In genomic region chr1:222417264-222417663, GRCh38 we compare ENCODE assay signal across 15 cellular contexts.
A peak's percentile ranks its signal among the peaks of the same experiment; 100 is the strongest.
DNase-seq lines count a peak whose midpoint lies in the region; ATAC-seq and TF ChIP-seq lines count a peak whose summit lies in the region.
"Had no signal": no experiment of that assay in that cellular context is flagged by ENCODE, and none has a peak within 500 bp of the region (broad histone marks: within the 10 kb centered on the region; RNA-seq: fewer than 3 reads in every experiment).

No MANE protein-coding gene starts in this region.

- H3K36me3 ChIP-seq in spleen = no peaks in the 10 kb centered on the region
- H3K36me3 ChIP-seq: HAP-1 had no signal

- CTCF ChIA-PET in activated CD8-positive, alpha-beta T cell treated with anti-CD3 and anti-CD28 coated beads, Interleukin-2, amount 10 ng/mL, durations not matched to agents 7 days and 5 days (lab: Charles Lee) = interaction anchor here (1.6 to 1.7 kb wide), 2 partner anchors 30 to 38 kb away, joined by 4 to 6 read pairs; no protein-coding TSS in a partner anchor

- H3K4me1 ChIP-seq in spleen = peaks cover 0 to 13% (median 8%) of the 10 kb centered on the region in 6 donors
- H3K4me1 ChIP-seq: HAP-1 had no signal

- H3K9me3 Mint-ChIP-seq in activated naive CD8-positive, alpha-beta T cell treated with anti-CD3 and anti-CD28 coated beads, Interleukin-2, amount 10 ng/mL, durations not matched to agents 7 days and 5 days = peaks cover 12% of the 10 kb centered on the region
- peaks cover 4% of the 10 kb centered on the region for H3K9me3 Mint-ChIP-seq in activated naive CD8-positive, alpha-beta T cell treated with anti-CD3 and anti-CD28 coated beads, Interleukin-2, amount 50 U/mL, for 24 hours
- H3K9me3 Mint-ChIP-seq in activated CD8-positive, alpha-beta T cell treated with anti-CD3 and anti-CD28 coated beads, Interleukin-2, amount 10 ng/mL, durations not matched to agents 7 days and 5 days (ENCODE audit: insufficient read depth) = peaks cover 6% of the 10 kb centered on the region

- WGBS in spleen, 5 donors = 74 to 88% (median 79%) methylated on average over 4 of the region's 4 CpGs

- no peak for TF ChIP-seq CTCF in spleen (IDR thresholded peaks at IDR 0.05 in 8 of 11, conservative IDR thresholded peaks at IDR 0.05 in 3 of 11)

- TF ChIP-seq POLR2A in spleen (IDR thresholded peaks at IDR 0.05) = no peak

- peak overlapping the region in 7 of 8 donors; percentile 35 to 77 (median 48) for H3K27ac ChIP-seq in spleen

- H3K4me3 Mint-ChIP-seq in activated naive CD8-positive, alpha-beta T cell treated with anti-CD3 and anti-CD28 coated beads, Interleukin-2, amount 10 ng/mL, durations not matched to agents 7 days and 5 days = peak overlapping the region; percentile 47
- H3K4me3 Mint-ChIP-seq in activated naive CD8-positive, alpha-beta T cell treated with anti-CD3 and anti-CD28 coated beads, Interleukin-2, amount 50 U/mL, for 24 hours = no peak overlapping the region
- no peak overlapping the region for H3K4me3 Mint-ChIP-seq in activated CD8-positive, alpha-beta T cell treated with anti-CD3 and anti-CD28 coated beads, Interleukin-2, amount 10 ng/mL, durations not matched to agents 7 days and 5 days

- H3K4me3 ChIP-seq in spleen = no peak overlapping the region
- H3K4me3 ChIP-seq: HAP-1 had no signal

- DNase-seq in activated naive CD8-positive, alpha-beta T cell treated with anti-CD3 and anti-CD28 coated beads, Interleukin-2, amount 10 ng/mL, durations not matched to agents 7 days and 5 days = no peak
- no peak for DNase-seq in activated naive CD8-positive, alpha-beta T cell treated with anti-CD3 and anti-CD28 coated beads, Interleukin-2, amount 50 U/mL, for 24 hours
- no peak for DNase-seq in activated CD8-positive, alpha-beta T cell treated with anti-CD3 and anti-CD28 coated beads, Interleukin-2, amount 10 ng/mL, durations not matched to agents 7 days and 5 days
- no peak for DNase-seq in spleen
- no peak for DNase-seq in NCI-H69 (lab: John Stamatoyannopoulos, UW)
- no peak for DNase-seq in activated CD4-positive, CD25-positive, alpha-beta regulatory T cell treated with anti-CD3 and anti-CD28 coated beads, Interleukin-2, amount 50 U/mL, for 72 hours
- DNase-seq: DMS 273 treated with DMSO at 0.1 percent for 48 hours, Karpas-422, NCI-H1417, NCI-H2029, NCI-H2171 treated with DMSO at 0.1 percent for 48 hours, NCI-H510A treated with DMSO at 0.1 percent for 48 hours, RPMI8226 had no signal

- H3K27ac Mint-ChIP-seq in activated naive CD8-positive, alpha-beta T cell treated with anti-CD3 and anti-CD28 coated beads, Interleukin-2, amount 10 ng/mL, durations not matched to agents 7 days and 5 days = peak overlapping the region; percentile 42
- H3K27ac Mint-ChIP-seq in activated naive CD8-positive, alpha-beta T cell treated with anti-CD3 and anti-CD28 coated beads, Interleukin-2, amount 50 U/mL, for 24 hours = no peak overlapping the region
- peak overlapping the region; percentile 67 for H3K27ac Mint-ChIP-seq in activated CD8-positive, alpha-beta T cell treated with anti-CD3 and anti-CD28 coated beads, Interleukin-2, amount 10 ng/mL, durations not matched to agents 7 days and 5 days

- H3K9me3 ChIP-seq in spleen = no peaks in the 10 kb centered on the region
- H3K9me3 ChIP-seq: HAP-1 had no signal

- intact Hi-C loops in spleen (cut with DNase I; ENCODE audit: low total_unique reads) = no loop called here

- H3K36me3 Mint-ChIP-seq in activated naive CD8-positive, alpha-beta T cell treated with anti-CD3 and anti-CD28 coated beads, Interleukin-2, amount 10 ng/mL, durations not matched to agents 7 days and 5 days = peaks cover 10% of the 10 kb centered on the region
- no peaks in the 10 kb centered on the region for H3K36me3 Mint-ChIP-seq in activated naive CD8-positive, alpha-beta T cell treated with anti-CD3 and anti-CD28 coated beads, Interleukin-2, amount 50 U/mL, for 24 hours (ENCODE audit: low read depth)
- peaks cover 6% of the 10 kb centered on the region for H3K36me3 Mint-ChIP-seq in activated CD8-positive, alpha-beta T cell treated with anti-CD3 and anti-CD28 coated beads, Interleukin-2, amount 10 ng/mL, durations not matched to agents 7 days and 5 days (ENCODE audit: low read depth)

- ATAC-seq in activated naive CD8-positive, alpha-beta T cell treated with anti-CD3 and anti-CD28 coated beads, Interleukin-2, amount 10 ng/mL, durations not matched to agents 7 days and 5 days (ENCODE audit: low read depth) = no peak
- ATAC-seq in activated naive CD8-positive, alpha-beta T cell treated with anti-CD3 and anti-CD28 coated beads, Interleukin-2, amount 50 U/mL, for 24 hours = no peak
- ATAC-seq in GM21529 (IDR thresholded peaks at IDR 0.05; ENCODE audit: unreplicated experiment) = peak; percentile 57
- ATAC-seq in activated CD8-positive, alpha-beta T cell treated with anti-CD3 and anti-CD28 coated beads, Interleukin-2, amount 10 ng/mL, durations not matched to agents 7 days and 5 days = no peak

- POLR2A ChIA-PET in activated naive CD8-positive, alpha-beta T cell treated with anti-CD3 and anti-CD28 coated beads, Interleukin-2, amount 10 ng/mL, durations not matched to agents 7 days and 5 days (lab: Charles Lee) = no interaction called here
- POLR2A ChIA-PET in activated CD8-positive, alpha-beta T cell treated with anti-CD3 and anti-CD28 coated beads, Interleukin-2, amount 10 ng/mL, durations not matched to agents 7 days and 5 days (lab: Charles Lee) = no interaction called here

- no peaks in the 10 kb centered on the region for H3K27me3 Mint-ChIP-seq in activated naive CD8-positive, alpha-beta T cell treated with anti-CD3 and anti-CD28 coated beads, Interleukin-2, amount 10 ng/mL, durations not matched to agents 7 days and 5 days
- H3K27me3 Mint-ChIP-seq in activated naive CD8-positive, alpha-beta T cell treated with anti-CD3 and anti-CD28 coated beads, Interleukin-2, amount 50 U/mL, for 24 hours = no peaks in the 10 kb centered on the region
- no peaks in the 10 kb centered on the region for H3K27me3 Mint-ChIP-seq in activated CD8-positive, alpha-beta T cell treated with anti-CD3 and anti-CD28 coated beads, Interleukin-2, amount 10 ng/mL, durations not matched to agents 7 days and 5 days (ENCODE audit: low read depth)

- peaks cover 27% of the 10 kb centered on the region for H3K4me1 Mint-ChIP-seq in activated naive CD8-positive, alpha-beta T cell treated with anti-CD3 and anti-CD28 coated beads, Interleukin-2, amount 10 ng/mL, durations not matched to agents 7 days and 5 days
- H3K4me1 Mint-ChIP-seq in activated naive CD8-positive, alpha-beta T cell treated with anti-CD3 and anti-CD28 coated beads, Interleukin-2, amount 50 U/mL, for 24 hours = peaks cover 64% of the 10 kb centered on the region
- peaks cover 36% of the 10 kb centered on the region for H3K4me1 Mint-ChIP-seq in activated CD8-positive, alpha-beta T cell treated with anti-CD3 and anti-CD28 coated beads, Interleukin-2, amount 10 ng/mL, durations not matched to agents 7 days and 5 days (ENCODE audit: low read depth)

- no peaks in the 10 kb centered on the region for H3K27me3 ChIP-seq in spleen (replicated peaks in 1 of 7)
